Comparison of ENCODE assay signal across 21 cellular contexts in the genomic region with DNA sequence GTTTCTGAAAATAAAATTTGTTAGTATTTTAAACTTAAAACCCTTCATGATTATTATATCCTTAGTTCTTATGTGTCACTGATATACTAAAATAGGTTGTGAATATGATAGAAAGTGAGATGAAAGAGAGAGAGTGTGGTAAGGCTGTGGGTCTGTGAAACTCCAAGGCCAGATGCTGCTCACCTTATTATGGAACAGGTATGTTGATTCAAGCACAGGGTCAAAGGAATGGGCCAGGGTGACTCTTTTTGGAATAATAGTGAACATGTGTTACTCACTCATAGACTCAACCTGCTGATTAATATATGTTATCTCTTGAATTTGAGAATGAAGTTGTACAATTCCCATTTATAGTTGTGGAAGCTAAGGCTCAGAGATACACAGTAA.
DNase-seq lines count a peak whose midpoint lies in the region; ATAC-seq, FAIRE-seq and TF ChIP-seq lines count a peak whose summit lies in the region.
"Had no signal": no experiment of that assay in that cellular context is flagged by ENCODE, and none has a peak within 500 bp of the region (broad histone marks: within the 10 kb centered on the region; RNA-seq: fewer than 3 reads in every experiment).

No MANE protein-coding gene starts in this region.

- BruUV-seq in Caco-2 (replicated peaks; lab: Mats Ljungman, UMichigan) (no TSS peak), HepG2 (replicated peaks; lab: Mats Ljungman, UMichigan) (no TSS peak)

- peak overlapping the region; percentile 3 for H3K9ac ChIP-seq in astrocyte (ENCODE audit: low read length)
- no peak overlapping the region for H3K9ac ChIP-seq in HepG2 (ENCODE audit: insufficient read depth, low read depth, low read length)
- H3K9ac ChIP-seq in skeletal muscle satellite cell (ENCODE audit: low read depth, low read length) = peak overlapping the region; percentile 35

- ATAC-seq in HepG2 = peak; percentile 17; the same call in 2 of the 3 replicates
- ATAC-seq in HG03571 (IDR thresholded peaks at IDR 0.05; ENCODE audit: unreplicated experiment) = no peak

- no peak for TF ChIP-seq EP300 in HepG2 (IDR thresholded peaks at IDR 0.05; ENCODE audit: low read depth in 2 of 2, low read length in 2 of 2)
- TF ChIP-seq EP300 in HepG2 (CRISPR knock-in tag; IDR thresholded peaks at IDR 0.05; ENCODE audit: borderline replicate concordance) = no peak

- no peak for TF ChIP-seq RAD21 in HepG2 (CRISPR knock-in tag; IDR thresholded peaks at IDR 0.05)

- H4K20me1 ChIP-seq in astrocyte (ENCODE audit: insufficient read depth, low read length) = no peaks in the 10 kb centered on the region
- no peaks in the 10 kb centered on the region for H4K20me1 ChIP-seq in HepG2 (ENCODE audit: insufficient read depth, low read length)

- no peaks in the 10 kb centered on the region for H3K36me3 ChIP-seq in Caco-2 (ENCODE audit: control insufficient read depth, insufficient read depth, low read length)
- no peaks in the 10 kb centered on the region for H3K36me3 ChIP-seq in astrocyte (ENCODE audit: insufficient read depth, low read length)
- H3K36me3 ChIP-seq in HepG2 (replicated peaks in 1 of 2; ENCODE audit: control insufficient read depth in 1 of 2, insufficient read depth in 2 of 2, low read length in 2 of 2) = no peaks in the 10 kb centered on the region
- H3K36me3 ChIP-seq in skeletal muscle satellite cell (ENCODE audit: insufficient read depth, low read length) = no peaks in the 10 kb centered on the region
- H3K36me3 ChIP-seq: MG63 had no signal

- no peaks in the 10 kb centered on the region for H3K27me3 Mint-ChIP-seq in Caco-2 (ENCODE audit: insufficient read depth, unreplicated experiment)
- H3K27me3 Mint-ChIP-seq in astrocyte (ENCODE audit: low read depth, unreplicated experiment) = no peaks in the 10 kb centered on the region

- FAIRE-seq in astrocyte (lab: Jason Lieb, UNC) (no peak), HepG2 (lab: Jason Lieb, UNC) (no peak), GM12892 (lab: Jason Lieb, UNC) (no peak)
- FAIRE-seq: A204.1, GM12891, GM19239, RCC 7860 had no signal

- in situ Hi-C loops in HepG2 (cut with HindIII; ENCODE audit: extremely low pct_ligation_motif_present, low pct_unique_long_range_greater_than_20kb) = no loop called here

- H2AFZ ChIP-seq in astrocyte (ENCODE audit: low read depth, low read length) = no peak overlapping the region
- H2AFZ ChIP-seq in HepG2 (ENCODE audit: low read length) = no peak overlapping the region

- no peaks in the 10 kb centered on the region for H3K79me2 ChIP-seq in astrocyte (ENCODE audit: insufficient read depth, low read length)
- H3K79me2 ChIP-seq in HepG2 (ENCODE audit: insufficient read depth, low read length) = no peaks in the 10 kb centered on the region

- H3K4me3 ChIP-seq in Caco-2 (ENCODE audit: low read depth, low read length) (no peak overlapping the region), astrocyte (ENCODE audit: insufficient read depth, low read depth, low read length) (no peak overlapping the region), HepG2 (replicated peaks in 1 of 3; ENCODE audit: insufficient read depth in 1 of 3, low read depth in 2 of 3, low read length in 3 of 3) (peak overlapping the region in 1 of 3 experiments; percentile 9; a peak in 1 of 6 replicates), skeletal muscle satellite cell (ENCODE audit: low read length) (no peak overlapping the region)
- H3K4me3 ChIP-seq: MG63 had no signal

- H3K4me1 ChIP-seq in Caco-2 (peaks cover 42% of the 10 kb centered on the region), astrocyte (ENCODE audit: insufficient read depth, low read length) (peaks cover 31% of the 10 kb centered on the region), HepG2 (ENCODE audit: insufficient read depth, low read length) (peaks cover 49% of the 10 kb centered on the region), skeletal muscle satellite cell (ENCODE audit: control insufficient read depth, insufficient read depth, low read length) (peaks cover 49% of the 10 kb centered on the region)

- TF ChIP-seq POLR2A in HepG2 (IDR thresholded peaks at IDR 0.05; ENCODE audit: insufficient read depth in 1 of 2, low read depth in 2 of 2, low read length in 2 of 2) (no peak), GM12892 (IDR thresholded peaks at IDR 0.05; ENCODE audit: low read depth, low read length) (no peak)

- H3K36me3 Mint-ChIP-seq in Caco-2 (ENCODE audit: insufficient read depth, unreplicated experiment) = no peaks in the 10 kb centered on the region
- no peaks in the 10 kb centered on the region for H3K36me3 Mint-ChIP-seq in astrocyte (ENCODE audit: low read depth, unreplicated experiment)

- H3K27ac ChIP-seq in astrocyte (ENCODE audit: low read depth, low read length) (peak overlapping the region; percentile 39), HepG2 (ENCODE audit: extremely low read length, insufficient read depth, low read length) (peak overlapping the region; percentile 67)

- CTCF ChIA-PET in Caco-2 (lab: Charles Lee) = no interaction called here
- CTCF ChIA-PET in HepG2 (lab: Yijun Ruan, JAX; ENCODE audit: low intra/inter-chr PET ratio, low total read pairs) = no interaction called here

- no peaks in the 10 kb centered on the region for H3K9me3 Mint-ChIP-seq in Caco-2 (ENCODE audit: unreplicated experiment)
- H3K9me3 Mint-ChIP-seq in astrocyte (ENCODE audit: unreplicated experiment) = peaks cover 1% of the 10 kb centered on the region

- H3K4me3 Mint-ChIP-seq in Caco-2 (ENCODE audit: unreplicated experiment) (no peak overlapping the region), astrocyte (ENCODE audit: unreplicated experiment) (no peak overlapping the region)

- TF ChIP-seq CTCF in Caco-2 (IDR thresholded peaks at IDR 0.05; ENCODE audit: insufficient read depth in 1 of 2, low read depth in 1 of 2, low read length in 1 of 2, severe bottlenecking in 1 of 2, unreplicated experiment in 1 of 2) = no peak
- TF ChIP-seq CTCF in astrocyte (IDR thresholded peaks at IDR 0.05; ENCODE audit: insufficient read depth, low read depth, low read length) = no peak
- no peak for TF ChIP-seq CTCF in HepG2 (CRISPR knock-in tag; IDR thresholded peaks at IDR 0.05)

- intact Hi-C loops in Caco-2 (cut with micrococcal nuclease; ENCODE audit: unreplicated experiment) = loop anchor here (5.0 kb wide), 1 partner anchor 411 kb away; no protein-coding TSS in a partner anchor
- intact Hi-C loops in HepG2 (cut with micrococcal nuclease; ENCODE audit: unreplicated experiment) = loop anchor here (1.0 to 5.0 kb wide), 2 partner anchors 113 to 286 kb away; no protein-coding TSS in a partner anchor

- POLR2A ChIA-PET in Caco-2 (lab: Charles Lee) (interaction anchor here (0.6 kb wide), 1 partner anchor 31 kb away, joined by 4 read pairs; no protein-coding TSS in a partner anchor), HepG2 (lab: Yijun Ruan, JAX) (interaction anchor here (0.7 to 1.8 kb wide), 4 partner anchors 89 to 287 kb away, joined by 3 to 5 read pairs (median 4); no protein-coding TSS in a partner anchor)

- H3K4me1 Mint-ChIP-seq in Caco-2 (ENCODE audit: low read depth, unreplicated experiment) (peaks cover 38% of the 10 kb centered on the region), astrocyte (ENCODE audit: low read depth, unreplicated experiment) (peaks cover 29% of the 10 kb centered on the region)

- no peaks in the 10 kb centered on the region for H3K27me3 ChIP-seq in Caco-2 (replicated peaks; ENCODE audit: control insufficient read depth, insufficient read depth, low read length)
- no peaks in the 10 kb centered on the region for H3K27me3 ChIP-seq in astrocyte (ENCODE audit: insufficient read depth, low read length)
- no peaks in the 10 kb centered on the region for H3K27me3 ChIP-seq in HepG2 (ENCODE audit: control insufficient read depth in 1 of 2, insufficient read depth in 2 of 2, low read length in 2 of 2)
- H3K27me3 ChIP-seq in skeletal muscle satellite cell (ENCODE audit: control insufficient read depth, insufficient read depth, low read length) = no peaks in the 10 kb centered on the region
- H3K27me3 ChIP-seq: MG63 had no signal

- DNase-seq in Caco-2 (no peak), astrocyte (ENCODE audit: low read depth) (no peak), HepG2 (ENCODE audit: low spot score) (peak; percentile 32), GM12892 (ENCODE audit: insufficient read length) (no peak), NCI-H69 (lab: John Stamatoyannopoulos, UW) (no peak), NCI-H187 treated with DMSO at 0.1 percent for 48 hours (lab: John Stamatoyannopoulos, UW) (no peak)
- DNase-seq: C1 segment of cervical spinal cord, DMS 273 treated with DMSO at 0.1 percent for 48 hours, GDM1, H7, MG63, NCI-H1092 treated with DMSO at 0.1 percent for 48 hours, NCI-H1694, NCI-H345, NCI-H526 had no signal

- H3K9me3 ChIP-seq in Caco-2 = no peaks in the 10 kb centered on the region
- no peaks in the 10 kb centered on the region for H3K9me3 ChIP-seq in astrocyte (ENCODE audit: insufficient read depth, low read depth, low read length)
- no peaks in the 10 kb centered on the region for H3K9me3 ChIP-seq in HepG2 (ENCODE audit: low read length)
- no peaks in the 10 kb centered on the region for H3K9me3 ChIP-seq in skeletal muscle satellite cell (replicated peaks; ENCODE audit: low read length)
- H3K9me3 ChIP-seq: MG63 had no signal

- H3K4me2 ChIP-seq in astrocyte (ENCODE audit: low read length) (no peak overlapping the region), HepG2 (ENCODE audit: low read depth, low read length) (peak overlapping the region; percentile 46), skeletal muscle satellite cell (ENCODE audit: low read length) (peak overlapping the region; percentile 28)

- H3K27ac Mint-ChIP-seq in Caco-2 (ENCODE audit: unreplicated experiment) (peak overlapping the region; percentile 46), astrocyte (ENCODE audit: unreplicated experiment) (no peak overlapping the region)

TF ChIP-seq in HepG2, 621 proteins besides CTCF, POLR2A, EP300 and RAD21 (continues in another document):
- TF ChIP-seq ZNF234 (CRISPR knock-in tag; conservative IDR thresholded peaks at IDR 0.05) (no peak), IRF2 (CRISPR knock-in tag; IDR thresholded peaks at IDR 0.05) (peak; percentile 32; the same call in 1 of the 2 replicates), TCF12 (IDR thresholded peaks at IDR 0.05) (no peak), TCF12 (CRISPR knock-in tag; IDR thresholded peaks at IDR 0.05) (no peak)
- TF ChIP-seq, protein P1, sequence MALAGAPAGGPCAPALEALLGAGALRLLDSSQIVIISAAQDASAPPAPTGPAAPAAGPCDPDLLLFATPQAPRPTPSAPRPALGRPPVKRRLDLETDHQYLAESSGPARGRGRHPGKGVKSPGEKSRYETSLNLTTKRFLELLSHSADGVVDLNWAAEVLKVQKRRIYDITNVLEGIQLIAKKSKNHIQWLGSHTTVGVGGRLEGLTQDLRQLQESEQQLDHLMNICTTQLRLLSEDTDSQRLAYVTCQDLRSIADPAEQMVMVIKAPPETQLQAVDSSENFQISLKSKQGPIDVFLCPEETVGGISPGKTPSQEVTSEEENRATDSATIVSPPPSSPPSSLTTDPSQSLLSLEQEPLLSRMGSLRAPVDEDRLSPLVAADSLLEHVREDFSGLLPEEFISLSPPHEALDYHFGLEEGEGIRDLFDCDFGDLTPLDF (CRISPR knock-in tag; IDR thresholded peaks at IDR 0.05) = no peak
- TF ChIP-seq, protein P2, sequence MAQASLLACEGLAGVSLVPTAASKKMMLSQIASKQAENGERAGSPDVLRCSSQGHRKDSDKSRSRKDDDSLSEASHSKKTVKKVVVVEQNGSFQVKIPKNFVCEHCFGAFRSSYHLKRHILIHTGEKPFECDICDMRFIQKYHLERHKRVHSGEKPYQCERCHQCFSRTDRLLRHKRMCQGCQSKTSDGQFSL (CRISPR knock-in tag; IDR thresholded peaks at IDR 0.05) = 0 out of 2 replicates have a peak, but pooled peaks have one; percentile 17
